Comparison of ENCODE assay signal across 1 cellular context in the genomic region with DNA sequence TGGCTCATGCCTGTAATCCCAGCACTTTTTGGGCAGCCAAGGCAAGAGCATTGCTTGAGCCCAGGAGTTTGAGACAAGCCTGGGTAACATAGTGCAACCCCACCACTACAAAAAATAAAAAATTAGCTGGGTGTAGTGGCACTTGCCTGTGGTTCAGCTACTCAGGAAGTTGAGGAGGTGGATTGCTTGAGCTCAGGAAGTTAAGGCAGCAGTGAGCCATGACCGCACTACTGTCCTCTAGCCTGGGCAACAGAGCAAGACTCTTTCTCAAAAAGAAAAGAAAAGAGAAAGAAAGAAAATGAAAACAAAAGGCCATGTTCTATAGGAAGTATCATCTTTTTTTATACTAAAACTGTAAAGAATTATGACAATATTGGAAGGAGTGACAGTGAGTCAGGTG.
TF ChIP-seq lines count a peak whose summit lies in the region.

No MANE protein-coding gene starts in this region.

TF ChIP-seq in GM12878, 131 proteins besides CTCF, POLR2A, EP300 and RAD21 (continued from another document):
- TF ChIP-seq MYC (IDR thresholded peaks at IDR 0.05; ENCODE audit: insufficient read depth, insufficient read length, insufficient replicate concordance, low read length, severe bottlenecking), result no peak
- no peak for TF ChIP-seq YBX1 (IDR thresholded peaks at IDR 0.05)
- no peak for TF ChIP-seq YY1 (IDR thresholded peaks at IDR 0.05; ENCODE audit: low read depth, low read length)
- TF ChIP-seq MTA2 (IDR thresholded peaks at IDR 0.05; ENCODE audit: low read depth), result no peak
- TF ChIP-seq, protein P1, sequence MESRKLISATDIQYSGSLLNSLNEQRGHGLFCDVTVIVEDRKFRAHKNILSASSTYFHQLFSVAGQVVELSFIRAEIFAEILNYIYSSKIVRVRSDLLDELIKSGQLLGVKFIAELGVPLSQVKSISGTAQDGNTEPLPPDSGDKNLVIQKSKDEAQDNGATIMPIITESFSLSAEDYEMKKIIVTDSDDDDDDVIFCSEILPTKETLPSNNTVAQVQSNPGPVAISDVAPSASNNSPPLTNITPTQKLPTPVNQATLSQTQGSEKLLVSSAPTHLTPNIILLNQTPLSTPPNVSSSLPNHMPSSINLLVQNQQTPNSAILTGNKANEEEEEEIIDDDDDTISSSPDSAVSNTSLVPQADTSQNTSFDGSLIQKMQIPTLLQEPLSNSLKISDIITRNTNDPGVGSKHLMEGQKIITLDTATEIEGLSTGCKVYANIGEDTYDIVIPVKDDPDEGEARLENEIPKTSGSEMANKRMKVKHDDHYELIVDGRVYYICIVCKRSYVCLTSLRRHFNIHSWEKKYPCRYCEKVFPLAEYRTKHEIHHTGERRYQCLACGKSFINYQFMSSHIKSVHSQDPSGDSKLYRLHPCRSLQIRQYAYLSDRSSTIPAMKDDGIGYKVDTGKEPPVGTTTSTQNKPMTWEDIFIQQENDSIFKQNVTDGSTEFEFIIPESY (IDR thresholded peaks at IDR 0.05), result no peak
- TF ChIP-seq, protein P2, sequence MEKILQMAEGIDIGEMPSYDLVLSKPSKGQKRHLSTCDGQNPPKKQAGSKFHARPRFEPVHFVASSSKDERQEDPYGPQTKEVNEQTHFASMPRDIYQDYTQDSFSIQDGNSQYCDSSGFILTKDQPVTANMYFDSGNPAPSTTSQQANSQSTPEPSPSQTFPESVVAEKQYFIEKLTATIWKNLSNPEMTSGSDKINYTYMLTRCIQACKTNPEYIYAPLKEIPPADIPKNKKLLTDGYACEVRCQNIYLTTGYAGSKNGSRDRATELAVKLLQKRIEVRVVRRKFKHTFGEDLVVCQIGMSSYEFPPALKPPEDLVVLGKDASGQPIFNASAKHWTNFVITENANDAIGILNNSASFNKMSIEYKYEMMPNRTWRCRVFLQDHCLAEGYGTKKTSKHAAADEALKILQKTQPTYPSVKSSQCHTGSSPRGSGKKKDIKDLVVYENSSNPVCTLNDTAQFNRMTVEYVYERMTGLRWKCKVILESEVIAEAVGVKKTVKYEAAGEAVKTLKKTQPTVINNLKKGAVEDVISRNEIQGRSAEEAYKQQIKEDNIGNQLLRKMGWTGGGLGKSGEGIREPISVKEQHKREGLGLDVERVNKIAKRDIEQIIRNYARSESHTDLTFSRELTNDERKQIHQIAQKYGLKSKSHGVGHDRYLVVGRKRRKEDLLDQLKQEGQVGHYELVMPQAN (conservative IDR thresholded peaks at IDR 0.05), result no peak
- TF ChIP-seq, protein P3, sequence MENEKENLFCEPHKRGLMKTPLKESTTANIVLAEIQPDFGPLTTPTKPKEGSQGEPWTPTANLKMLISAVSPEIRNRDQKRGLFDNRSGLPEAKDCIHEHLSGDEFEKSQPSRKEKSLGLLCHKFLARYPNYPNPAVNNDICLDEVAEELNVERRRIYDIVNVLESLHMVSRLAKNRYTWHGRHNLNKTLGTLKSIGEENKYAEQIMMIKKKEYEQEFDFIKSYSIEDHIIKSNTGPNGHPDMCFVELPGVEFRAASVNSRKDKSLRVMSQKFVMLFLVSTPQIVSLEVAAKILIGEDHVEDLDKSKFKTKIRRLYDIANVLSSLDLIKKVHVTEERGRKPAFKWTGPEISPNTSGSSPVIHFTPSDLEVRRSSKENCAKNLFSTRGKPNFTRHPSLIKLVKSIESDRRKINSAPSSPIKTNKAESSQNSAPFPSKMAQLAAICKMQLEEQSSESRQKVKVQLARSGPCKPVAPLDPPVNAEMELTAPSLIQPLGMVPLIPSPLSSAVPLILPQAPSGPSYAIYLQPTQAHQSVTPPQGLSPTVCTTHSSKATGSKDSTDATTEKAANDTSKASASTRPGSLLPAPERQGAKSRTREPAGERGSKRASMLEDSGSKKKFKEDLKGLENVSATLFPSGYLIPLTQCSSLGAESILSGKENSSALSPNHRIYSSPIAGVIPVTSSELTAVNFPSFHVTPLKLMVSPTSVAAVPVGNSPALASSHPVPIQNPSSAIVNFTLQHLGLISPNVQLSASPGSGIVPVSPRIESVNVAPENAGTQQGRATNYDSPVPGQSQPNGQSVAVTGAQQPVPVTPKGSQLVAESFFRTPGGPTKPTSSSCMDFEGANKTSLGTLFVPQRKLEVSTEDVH (IDR thresholded peaks at IDR 0.05; ENCODE audit: low read depth, partially characterized antibody), result no peak
- no peak for TF ChIP-seq BRCA1 (IDR thresholded peaks at IDR 0.05; ENCODE audit: low read depth, low read length)
- no peak for TF ChIP-seq SMC3 (IDR thresholded peaks at IDR 0.05; ENCODE audit: borderline replicate concordance, low read length)
- no peak for TF ChIP-seq ZBED1 (IDR thresholded peaks at IDR 0.05; ENCODE audit: borderline replicate concordance)
- TF ChIP-seq, protein P4, sequence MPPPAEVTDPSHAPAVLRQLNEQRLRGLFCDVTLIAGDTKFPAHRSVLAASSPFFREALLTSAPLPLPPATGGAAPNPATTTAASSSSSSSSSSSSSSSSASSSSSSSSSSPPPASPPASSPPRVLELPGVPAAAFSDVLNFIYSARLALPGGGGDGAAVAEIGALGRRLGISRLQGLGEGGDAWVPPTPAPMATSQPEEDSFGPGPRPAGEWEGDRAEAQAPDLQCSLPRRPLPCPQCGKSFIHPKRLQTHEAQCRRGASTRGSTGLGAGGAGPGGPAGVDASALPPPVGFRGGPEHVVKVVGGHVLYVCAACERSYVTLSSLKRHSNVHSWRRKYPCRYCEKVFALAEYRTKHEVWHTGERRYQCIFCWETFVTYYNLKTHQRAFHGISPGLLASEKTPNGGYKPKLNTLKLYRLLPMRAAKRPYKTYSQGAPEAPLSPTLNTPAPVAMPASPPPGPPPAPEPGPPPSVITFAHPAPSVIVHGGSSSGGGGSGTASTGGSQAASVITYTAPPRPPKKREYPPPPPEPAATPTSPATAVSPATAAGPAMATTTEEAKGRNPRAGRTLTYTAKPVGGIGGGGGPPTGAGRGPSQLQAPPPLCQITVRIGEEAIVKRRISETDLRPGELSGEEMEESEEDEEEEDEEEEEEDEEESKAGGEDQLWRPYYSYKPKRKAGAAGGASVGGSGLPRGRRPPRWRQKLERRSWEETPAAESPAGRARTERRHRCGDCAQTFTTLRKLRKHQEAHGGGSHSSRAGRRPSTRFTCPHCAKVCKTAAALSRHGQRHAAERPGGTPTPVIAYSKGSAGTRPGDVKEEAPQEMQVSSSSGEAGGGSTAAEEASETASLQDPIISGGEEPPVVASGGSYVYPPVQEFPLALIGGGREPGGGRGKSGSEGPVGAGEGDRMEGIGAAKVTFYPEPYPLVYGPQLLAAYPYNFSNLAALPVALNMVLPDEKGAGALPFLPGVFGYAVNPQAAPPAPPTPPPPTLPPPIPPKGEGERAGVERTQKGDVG (CRISPR knock-in tag; IDR thresholded peaks at IDR 0.05), result no peak
- no peak for TF ChIP-seq TCF7 (IDR thresholded peaks at IDR 0.05; ENCODE audit: borderline replicate concordance)
TF ChIP-seq in GM12878: peak in this region for 0.
